Comparison of ENCODE assay signal across 7 cellular contexts in the genomic region with DNA sequence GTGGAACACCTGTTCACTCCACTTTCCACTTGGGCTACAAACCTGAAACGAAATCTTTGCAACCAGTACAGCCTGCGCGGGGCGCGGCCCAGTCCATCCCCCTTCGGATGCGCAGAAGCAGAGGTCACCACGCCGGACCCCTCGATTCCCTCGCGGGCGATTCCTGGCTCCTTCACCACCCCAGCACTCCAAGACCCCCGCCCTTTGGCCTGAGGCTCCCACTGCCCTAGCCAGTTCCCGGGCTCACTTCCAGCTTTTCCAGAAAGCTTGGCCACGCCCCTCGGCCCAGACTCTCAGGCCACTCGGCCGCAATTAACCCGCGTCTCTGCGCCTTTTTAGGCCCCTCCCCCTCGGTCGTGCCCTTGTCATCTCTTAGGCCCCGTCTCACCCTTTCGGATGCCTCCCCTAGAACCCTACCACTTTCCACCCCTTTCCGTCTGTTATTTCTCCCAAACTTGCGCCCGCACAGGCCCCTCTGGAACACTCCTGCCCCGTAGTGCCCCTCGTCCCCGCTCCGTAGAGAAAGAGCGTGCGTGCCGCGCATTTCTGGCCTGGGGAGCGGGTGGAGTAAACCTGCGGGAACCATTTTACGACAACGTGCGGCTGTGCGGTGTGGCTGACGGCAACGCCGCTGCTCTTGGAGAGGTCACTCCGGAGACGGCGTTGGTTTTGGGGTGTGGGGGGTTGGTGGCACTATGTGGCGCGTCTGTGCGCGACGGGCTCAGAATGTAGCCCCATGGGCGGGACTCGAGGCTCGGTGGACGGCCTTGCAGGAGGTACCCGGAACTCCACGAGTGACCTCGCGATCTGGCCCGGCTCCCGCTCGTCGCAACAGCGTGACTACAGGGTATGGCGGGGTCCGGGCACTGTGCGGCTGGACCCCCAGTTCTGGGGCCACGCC. TPM values are rescaled to one million over a fixed set of nuclear protein-coding genes. Genes with fewer than 3 reads are reported as not detected.
DNase-seq lines count a peak whose midpoint lies in the region; ATAC-seq, FAIRE-seq and TF ChIP-seq lines count a peak whose summit lies in the region.

A gene (plus strand): TSS at position 631 of the 901 bp plus-strand sequence. CDS start 65 bp downstream, at position 696.

- H4K20me1 ChIP-seq in astrocyte (ENCODE audit: insufficient read depth, low read length) = no peaks in the 10 kb centered on the region

- peaks cover 7% of the 10 kb centered on the region for H3K4me1 ChIP-seq in astrocyte (ENCODE audit: insufficient read depth, low read length)

- peak within 1 kb of the TSS; percentile 99 for H3K4me2 ChIP-seq in astrocyte (ENCODE audit: low read length)

- H2AFZ ChIP-seq in astrocyte (ENCODE audit: low read depth, low read length) = peak within 1 kb of the TSS; percentile 95

- H3K9me3 Mint-ChIP-seq in T-helper 2 cell treated with Interferon-gamma antibody and Interleukin-4, amounts not matched to agents 5 μg/mL and 100 μg/mL, for 36 hours = no peaks in the 10 kb centered on the region
- H3K9me3 Mint-ChIP-seq in astrocyte (ENCODE audit: unreplicated experiment) = no peaks in the 10 kb centered on the region

- FAIRE-seq in astrocyte (lab: Jason Lieb, UNC) = no peak

- peak; percentile 79 for DNase-seq in NCI-H2029 (lab: John Stamatoyannopoulos, UW)
- DNase-seq in T-helper 2 cell treated with Interferon-gamma antibody and Interleukin-4, amounts not matched to agents 5 μg/mL and 100 μg/mL, for 36 hours (ENCODE audit: low spot score) = peak; percentile 88
- peak; percentile 80 for DNase-seq in astrocyte (ENCODE audit: low read depth)
- peak; percentile 70 to 85 for DNase-seq in hippocampal formation (lab: John Stamatoyannopoulos, UW)
- peak; percentile 33 for DNase-seq in retinal pigment epithelial cell (ENCODE audit: low read depth)

- H3K4me1 Mint-ChIP-seq in T-helper 2 cell treated with Interferon-gamma antibody and Interleukin-4, amounts not matched to agents 5 μg/mL and 100 μg/mL, for 36 hours (ENCODE audit: low read depth) = peaks cover 20% of the 10 kb centered on the region
- peaks cover 3% of the 10 kb centered on the region for H3K4me1 Mint-ChIP-seq in astrocyte (ENCODE audit: low read depth, unreplicated experiment)

- no peaks in the 10 kb centered on the region for H3K27me3 Mint-ChIP-seq in T-helper 2 cell treated with Interferon-gamma antibody and Interleukin-4, amounts not matched to agents 5 μg/mL and 100 μg/mL, for 36 hours (ENCODE audit: low read depth)
- H3K27me3 Mint-ChIP-seq in astrocyte (ENCODE audit: low read depth, unreplicated experiment) = no peaks in the 10 kb centered on the region

- H3K9ac ChIP-seq in astrocyte (ENCODE audit: low read length) = peak within 1 kb of the TSS; percentile 91

- H3K36me3 ChIP-seq in astrocyte (ENCODE audit: insufficient read depth, low read length) = peaks cover 5% of the 10 kb centered on the region

- H3K9me3 ChIP-seq in astrocyte (ENCODE audit: insufficient read depth, low read depth, low read length) = no peaks in the 10 kb centered on the region

- H3K4me3 Mint-ChIP-seq in T-helper 2 cell treated with Interferon-gamma antibody and Interleukin-4, amounts not matched to agents 5 μg/mL and 100 μg/mL, for 36 hours = peak within 1 kb of the TSS; percentile 99
- peak within 1 kb of the TSS; percentile 98 for H3K4me3 Mint-ChIP-seq in astrocyte (ENCODE audit: unreplicated experiment)

- H3K4me3 ChIP-seq in astrocyte (ENCODE audit: insufficient read depth, low read depth, low read length) (peak within 1 kb of the TSS; percentile 90), retinal pigment epithelial cell (ENCODE audit: low read length) (peak within 1 kb of the TSS; percentile 76)

- peaks cover 22% of the 10 kb centered on the region for H3K36me3 Mint-ChIP-seq in T-helper 2 cell treated with Interferon-gamma antibody and Interleukin-4, amounts not matched to agents 5 μg/mL and 100 μg/mL, for 36 hours (ENCODE audit: low read depth)
- peaks cover 14% of the 10 kb centered on the region for H3K36me3 Mint-ChIP-seq in astrocyte (ENCODE audit: low read depth, unreplicated experiment)

- ATAC-seq in GM18505 (IDR thresholded peaks at IDR 0.05; ENCODE audit: unreplicated experiment) (peak; percentile 71), HG02943 (IDR thresholded peaks at IDR 0.05; ENCODE audit: low read depth, unreplicated experiment) (peak; percentile 75)

- H3K79me2 ChIP-seq in astrocyte (ENCODE audit: insufficient read depth, low read length) = peaks cover 8% of the 10 kb centered on the region

- H3K27me3 ChIP-seq in astrocyte (ENCODE audit: insufficient read depth, low read length) = no peaks in the 10 kb centered on the region

- TF ChIP-seq POLR2A in GM18505 (IDR thresholded peaks at IDR 0.05; ENCODE audit: borderline replicate concordance, extremely low read depth, insufficient read depth, insufficient read length) = peak; percentile 80

- H3K27ac ChIP-seq in astrocyte (ENCODE audit: low read depth, low read length) = peak within 1 kb of the TSS; percentile 76

- TF ChIP-seq CTCF in astrocyte (IDR thresholded peaks at IDR 0.05; ENCODE audit: insufficient read depth, low read depth, low read length) = no peak
- no peak for TF ChIP-seq CTCF in retinal pigment epithelial cell (conservative IDR thresholded peaks at IDR 0.05; ENCODE audit: low read depth, low read length)

- peak within 1 kb of the TSS; percentile 100 for H3K27ac Mint-ChIP-seq in T-helper 2 cell treated with Interferon-gamma antibody and Interleukin-4, amounts not matched to agents 5 μg/mL and 100 μg/mL, for 36 hours
- H3K27ac Mint-ChIP-seq in astrocyte (ENCODE audit: unreplicated experiment) = peak within 1 kb of the TSS; percentile 97

RNA-seq across cellular contexts. Expression of the gene that starts here (rescaled TPM):
- 31.8 and 34.2 TPM in 2 replicates for total RNA-seq in astrocyte

Comparison
In these comparisons a context has a peak if more than half of its experiments do, and no peak if none do; other contexts are left out.
1. Peak in every context shown above with its lines: DNase-seq, ATAC-seq, H3K4me3 ChIP-seq and H3K27ac ChIP-seq.
2. DNase-seq: peak in every context shown above with its lines; median percentile 88 in T-helper 2 cell treated with Interferon-gamma antibody and Interleukin-4, amounts not matched to agents 5 μg/mL and 100 μg/mL, for 36 hours; 80 in astrocyte; 79 in NCI-H2029; 78 in hippocampal formation; 33 in retinal pigment epithelial cell.